In genomic region chr3:182628531-182628930, GRCh38 we compare ENCODE assay signal across 7 cellular contexts.
"Had no signal": no experiment of that assay in that cellular context is flagged by ENCODE, and none has a peak within 500 bp of the region (broad histone marks: within the 10 kb centered on the region; RNA-seq: fewer than 3 reads in every experiment).

No MANE protein-coding gene starts in this region.

- H2AFZ ChIP-seq: GM23338 had no signal

- H3K4me3 ChIP-seq: GM23338 had no signal

- H3K9me3 Mint-ChIP-seq: GM23338, H9 had no signal

- H3K4me3 Mint-ChIP-seq: GM23338, H9 had no signal

- FAIRE-seq: H1, H54, HTR-8/SVneo had no signal

- H3K4me1 Mint-ChIP-seq: GM23338, H9 had no signal

- DNase-seq: H9, HCEC 1CT, IMR-90 had no signal

- H3K27ac Mint-ChIP-seq: GM23338, H9 had no signal

- H3K4me2 ChIP-seq: GM23338 had no signal

- ATAC-seq: GM23338 had no signal
